ENCODE assay signal across 27 cellular contexts in the genomic region with DNA sequence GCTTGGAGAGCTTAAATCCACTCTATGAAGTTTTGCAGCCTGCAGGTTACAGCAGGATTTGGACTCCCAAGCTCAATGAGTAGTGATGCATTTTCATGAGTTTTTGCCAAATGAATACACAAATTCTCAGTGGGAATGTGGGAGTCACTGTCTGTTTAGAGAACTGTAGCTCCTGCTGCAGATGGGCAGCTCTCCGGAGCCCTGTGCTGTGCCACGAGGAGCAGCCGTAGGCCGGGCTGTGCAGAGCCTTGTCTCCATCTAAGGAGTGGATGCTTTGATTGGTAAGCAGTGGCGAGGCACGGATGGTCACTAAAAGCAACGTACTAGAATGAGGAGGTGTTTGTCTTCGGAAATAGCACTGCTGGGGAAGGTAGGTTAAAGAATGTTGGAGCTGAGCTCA.
"Had no signal": no experiment of that assay in that cellular context is flagged by ENCODE, and none has a peak within 500 bp of the region (broad histone marks: within the 10 kb centered on the region; RNA-seq: fewer than 3 reads in every experiment).

No MANE protein-coding gene starts in this region.

- H3K27ac Mint-ChIP-seq: activated CD4-positive, alpha-beta memory T cell treated with anti-CD3 and anti-CD28 coated beads for 36 hours; activated naive CD8-positive, alpha-beta T cell treated with anti-CD3 and anti-CD28 coated beads, Interleukin-2, amount 50 U/mL, for 24 hours; natural killer cell treated with Interleukin-12 subunit alpha and Interleukin-12 subunit beta and Interleukin-15 and Interleukin-18, amount 100 ng/mL, for 72 hours; stimulated activated naive CD8-positive, alpha-beta T cell treated with anti-CD3 and anti-CD28 coated beads, Interleukin-15, Interleukin-2, amounts not matched to agents 100 ng/mL and 50 ng/mL, for 24 hours; T-cell had no signal

- H3K4me2 ChIP-seq: hepatocyte had no signal

- H3K4me3 ChIP-seq: hepatocyte, pancreas, right lobe of liver, skin epidermis, suprapubic skin, vagina had no signal

- H3K9me3 ChIP-seq: neutrophil, pancreas, right lobe of liver, suprapubic skin, vagina had no signal

- H3K27ac ChIP-seq: hepatocyte, neutrophil, pancreas, right lobe of liver, skin epidermis, suprapubic skin, vagina, WERI-Rb-1 had no signal

- H2AFZ ChIP-seq: hepatocyte had no signal

- H3K36me3 Mint-ChIP-seq: natural killer cell treated with Interleukin-12 subunit alpha and Interleukin-12 subunit beta and Interleukin-15 and Interleukin-18, amount 100 ng/mL, for 72 hours had no signal

- H3K79me2 ChIP-seq: hepatocyte had no signal

- H3K4me3 Mint-ChIP-seq: activated CD4-positive, alpha-beta memory T cell treated with anti-CD3 and anti-CD28 coated beads for 36 hours; activated naive CD8-positive, alpha-beta T cell treated with anti-CD3 and anti-CD28 coated beads, Interleukin-2, amount 50 U/mL, for 24 hours; brain; natural killer cell treated with Interleukin-12 subunit alpha and Interleukin-12 subunit beta and Interleukin-15 and Interleukin-18, amount 100 ng/mL, for 72 hours; stimulated activated naive CD8-positive, alpha-beta T cell treated with anti-CD3 and anti-CD28 coated beads, Interleukin-15, Interleukin-2, amounts not matched to agents 100 ng/mL and 50 ng/mL, for 24 hours; T-cell had no signal

- H3K27me3 Mint-ChIP-seq: activated CD4-positive, alpha-beta memory T cell treated with anti-CD3 and anti-CD28 coated beads for 36 hours; activated naive CD8-positive, alpha-beta T cell treated with anti-CD3 and anti-CD28 coated beads, Interleukin-2, amount 50 U/mL, for 24 hours; brain; natural killer cell treated with Interleukin-12 subunit alpha and Interleukin-12 subunit beta and Interleukin-15 and Interleukin-18, amount 100 ng/mL, for 72 hours; stimulated activated naive CD8-positive, alpha-beta T cell treated with anti-CD3 and anti-CD28 coated beads, Interleukin-15, Interleukin-2, amounts not matched to agents 100 ng/mL and 50 ng/mL, for 24 hours; T-cell had no signal

- H3K27me3 ChIP-seq: hepatocyte, neutrophil, pancreas, right lobe of liver, suprapubic skin, vagina had no signal

- H3K36me3 ChIP-seq: pancreas had no signal

- DNase-seq: activated CD4-positive, alpha-beta memory T cell treated with anti-CD3 and anti-CD28 coated beads for 36 hours; activated CD4-positive, alpha-beta T cell treated with anti-CD3 and anti-CD28 coated beads for 4 hours; activated effector memory CD4-positive, alpha-beta T cell treated with Interleukin-2 at 50 U/mL for 16 hours; activated naive CD4-positive, alpha-beta T cell treated with anti-CD3 and anti-CD28 coated beads, Interleukin-2, amount 50 U/mL, for 16 hours; activated naive CD8-positive, alpha-beta T cell treated with anti-CD3 and anti-CD28 coated beads, Interleukin-2, amount 50 U/mL, for 24 hours; activated T-cell treated with anti-CD3 and anti-CD28 coated beads, Interleukin-2, amount 50 U/mL, for 48 hours; aorta; dermis blood vessel endothelial cell; effector memory CD4-positive, alpha-beta T cell; foreskin melanocyte; left cardiac atrium; midbrain; pancreas; right lobe of liver; stimulated activated CD4-positive, alpha-beta T cell treated with anti-CD3 and anti-CD28 coated beads, Interleukin-1b, Interleukin-23, amount 100 ng/mL, for 48 hours; T-cell; trophoblast cell; WERI-Rb-1 had no signal

- H3K9me3 Mint-ChIP-seq: activated CD4-positive, alpha-beta memory T cell treated with anti-CD3 and anti-CD28 coated beads for 36 hours; activated naive CD8-positive, alpha-beta T cell treated with anti-CD3 and anti-CD28 coated beads, Interleukin-2, amount 50 U/mL, for 24 hours; brain; natural killer cell treated with Interleukin-12 subunit alpha and Interleukin-12 subunit beta and Interleukin-15 and Interleukin-18, amount 100 ng/mL, for 72 hours; stimulated activated naive CD8-positive, alpha-beta T cell treated with anti-CD3 and anti-CD28 coated beads, Interleukin-15, Interleukin-2, amounts not matched to agents 100 ng/mL and 50 ng/mL, for 24 hours; T-cell had no signal

- H3K4me1 Mint-ChIP-seq: activated naive CD8-positive, alpha-beta T cell treated with anti-CD3 and anti-CD28 coated beads, Interleukin-2, amount 50 U/mL, for 24 hours; T-cell had no signal

- ATAC-seq: activated naive CD8-positive, alpha-beta T cell treated with anti-CD3 and anti-CD28 coated beads, Interleukin-2, amount 50 U/mL, for 24 hours; esophagus mucosa; left cardiac atrium; natural killer cell treated with Interleukin-12 subunit alpha and Interleukin-12 subunit beta and Interleukin-15 and Interleukin-18, amount 100 ng/mL, for 72 hours; pancreas; right lobe of liver; T-cell had no signal

- H3K4me1 ChIP-seq: pancreas, right lobe of liver, suprapubic skin, vagina had no signal
